ENCODE assay signal across 19 cellular contexts in the genomic region with DNA sequence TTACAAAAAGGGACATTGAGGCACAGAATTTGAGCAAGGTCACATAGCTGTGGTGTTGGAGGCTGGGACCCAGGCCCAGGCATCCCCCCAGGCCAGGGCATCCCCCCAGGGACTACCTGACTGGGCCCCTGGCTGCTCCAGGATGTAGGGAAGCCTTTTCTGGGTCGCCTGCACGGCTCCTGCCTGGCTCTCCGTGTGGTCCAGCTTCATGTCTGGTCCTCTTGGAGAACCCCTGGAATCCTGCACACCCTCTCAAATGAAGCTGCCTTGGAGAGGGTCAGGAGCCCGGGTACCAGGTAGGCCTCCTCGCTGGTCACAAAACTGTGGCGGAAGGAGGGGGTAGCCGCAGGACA. TPM values are rescaled to one million over a fixed set of nuclear protein-coding genes. Genes with fewer than 3 reads are reported as not detected.
"Had no signal": no experiment of that assay in that cellular context is flagged by ENCODE, and none has a peak within 500 bp of the region (broad histone marks: within the 10 kb centered on the region; RNA-seq: fewer than 3 reads in every experiment).

No MANE protein-coding gene starts in this region.

- H3K27ac ChIP-seq: brain microvascular endothelial cell, lower lobe of right lung, psoas muscle, suprapubic skin had no signal

- H3K4me1 Mint-ChIP-seq: activated T-helper 17 cell treated with anti-CD3 and anti-CD28 coated beads, Interleukin-2, amount 50 U/mL, for 72 hours had no signal

- H3K27me3 ChIP-seq: brain microvascular endothelial cell, dorsolateral prefrontal cortex, sigmoid colon, suprapubic skin had no signal

- H3K36me3 ChIP-seq: brain microvascular endothelial cell, lower lobe of right lung, sigmoid colon, suprapubic skin had no signal

- H3K36me3 Mint-ChIP-seq: activated naive CD8-positive, alpha-beta T cell; immature natural killer cell; naive B cell had no signal

- H3K27me3 Mint-ChIP-seq: activated naive CD8-positive, alpha-beta T cell had no signal

- DNase-seq: activated CD4-positive, alpha-beta T cell treated with anti-CD3 and anti-CD28 coated beads for 48 hours; brain microvascular endothelial cell; immature natural killer cell; lower lobe of right lung; midbrain; naive B cell; stimulated activated CD4-positive, alpha-beta T cell treated with anti-CD3 and anti-CD28 coated beads, Interleukin-4, amount 100 ng/mL, for 1 hour; stimulated activated CD8-positive, alpha-beta memory T cell treated with anti-CD3 and anti-CD28 coated beads, Interleukin-4, amount 100 ng/mL, for 48 hours; stimulated activated naive CD8-positive, alpha-beta T cell treated with anti-CD3 and anti-CD28 coated beads, Interleukin-15, Interleukin-2, amounts not matched to agents 100 U/mL and 50 U/mL, for 24 hours had no signal

- H3K27ac Mint-ChIP-seq: activated naive CD8-positive, alpha-beta T cell; activated T-helper 17 cell treated with anti-CD3 and anti-CD28 coated beads, Interleukin-2, amount 50 U/mL, for 72 hours; naive B cell; T-helper 1 cell treated with Interleukin-12 subunit alpha and Interleukin-12 subunit beta and Interleukin-4 antibody, amounts not matched to agents 30 μg/mL and 1 μg/mL, for 36 hours; WTC11 had no signal

- H3K9me3 Mint-ChIP-seq: activated T-helper 17 cell treated with anti-CD3 and anti-CD28 coated beads, Interleukin-2, amount 50 U/mL, for 72 hours; immature natural killer cell; naive B cell; T-helper 1 cell treated with Interleukin-12 subunit alpha and Interleukin-12 subunit beta and Interleukin-4 antibody, amounts not matched to agents 30 μg/mL and 1 μg/mL, for 36 hours had no signal

RNA-seq across cellular contexts. Expression of a gene that starts 58.4 kb away (rescaled TPM):
- total RNA-seq: activated T-helper 17 cell treated with anti-CD3 and anti-CD28 coated beads, Interleukin-2, amount 50 U/mL, for 72 hours; omental fat pad; sigmoid colon; suprapubic skin; urinary bladder had no signal
- polyA plus RNA-seq: immature natural killer cell, sigmoid colon had no signal
